ENCODE assay signal across 2 cellular contexts in genomic region chr10:102673235-102673634, GRCh38.
TF ChIP-seq lines count a peak whose summit lies in the region.

No MANE protein-coding gene starts in this region.

TF ChIP-seq in IMR-90, 13 proteins besides CTCF, POLR2A, EP300 and RAD21:
- no peak for TF ChIP-seq RFX5 (IDR thresholded peaks at IDR 0.05; ENCODE audit: low read depth, low read length)
- TF ChIP-seq MXI1 (IDR thresholded peaks at IDR 0.05; ENCODE audit: borderline replicate concordance, low read depth, low read length) = no peak
- no peak for TF ChIP-seq SMC3 (IDR thresholded peaks at IDR 0.05; ENCODE audit: low read depth, low read length)
- TF ChIP-seq RCOR1 (IDR thresholded peaks at IDR 0.05; ENCODE audit: insufficient replicate concordance, low read length) = no peak
- no peak for TF ChIP-seq MAZ (IDR thresholded peaks at IDR 0.05; ENCODE audit: borderline replicate concordance, low read depth, low read length)
- no peak for TF ChIP-seq MAFK (IDR thresholded peaks at IDR 0.05; ENCODE audit: low read depth, low read length)

TF ChIP-seq in HEK293T, 16 proteins besides CTCF, POLR2A, EP300 and RAD21:
- TF ChIP-seq LEF1 (IDR thresholded peaks at IDR 0.05; ENCODE audit: borderline replicate concordance) = no peak
- TF ChIP-seq SP1 (IDR thresholded peaks at IDR 0.05) = no peak
- no peak for TF ChIP-seq FOXK2 (IDR thresholded peaks at IDR 0.05)
- TF ChIP-seq FOXM1 (IDR thresholded peaks at IDR 0.05; ENCODE audit: borderline replicate concordance) = no peak
- TF ChIP-seq SUZ12 (IDR thresholded peaks at IDR 0.05) = no peak
- no peak for TF ChIP-seq PKNOX1 (IDR thresholded peaks at IDR 0.05)
- no peak for TF ChIP-seq BHLHE40 (IDR thresholded peaks at IDR 0.05; ENCODE audit: borderline replicate concordance)
- no peak for TF ChIP-seq FOXA1 (IDR thresholded peaks at IDR 0.05)
- TF ChIP-seq HDGF (IDR thresholded peaks at IDR 0.05; ENCODE audit: borderline replicate concordance) = no peak
- no peak for TF ChIP-seq ZNF384 (IDR thresholded peaks at IDR 0.05)
- no peak for TF ChIP-seq CTBP1 (IDR thresholded peaks at IDR 0.05; ENCODE audit: borderline replicate concordance)
- TF ChIP-seq TARDBP (IDR thresholded peaks at IDR 0.05) = no peak
- TF ChIP-seq ARNT (IDR thresholded peaks at IDR 0.05) = no peak
- no peak for TF ChIP-seq L3MBTL2 (conservative IDR thresholded peaks at IDR 0.05)
TF ChIP-seq in HEK293T: peak in this region for 0.
